Comparison of ENCODE assay signal across 8 cellular contexts in the genomic region with DNA sequence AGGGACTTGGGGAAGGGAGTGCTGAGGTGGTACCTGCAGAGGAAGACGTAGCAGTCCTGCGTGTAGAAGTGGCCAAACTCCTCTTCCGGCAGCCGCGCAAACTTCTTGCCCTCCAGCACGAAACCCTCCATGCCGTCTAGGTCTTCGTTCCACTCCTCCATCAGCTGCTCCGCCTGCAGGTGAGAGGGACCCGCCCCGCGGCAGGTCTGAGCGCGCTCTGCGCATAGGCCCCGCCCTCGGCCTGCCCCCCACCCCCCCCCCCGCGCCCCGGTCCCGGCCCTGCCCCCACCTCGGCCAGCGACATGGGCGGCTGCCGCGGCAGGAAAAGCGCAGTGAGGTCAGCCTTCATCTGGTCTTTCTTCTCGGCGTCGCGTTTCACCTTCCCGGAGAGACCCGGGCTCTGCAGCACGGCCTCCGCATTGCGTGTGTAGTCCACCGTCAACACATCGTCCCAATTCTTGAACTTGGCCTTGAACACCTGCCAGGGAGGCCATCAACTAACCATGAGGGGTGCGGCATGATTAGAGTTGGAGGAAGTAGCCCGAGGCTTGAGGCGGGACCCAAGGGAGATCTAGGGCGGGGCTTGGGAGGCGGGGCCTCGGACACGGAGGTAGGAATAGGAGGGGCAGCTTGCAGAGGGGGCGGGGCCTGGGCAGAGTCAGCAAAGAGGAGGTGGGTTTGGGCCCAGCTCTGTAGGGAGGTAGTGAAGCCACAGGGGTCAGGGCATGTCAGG. TPM values are rescaled to one million over a fixed set of nuclear protein-coding genes. Genes with fewer than 3 reads are reported as not detected.
A peak's percentile ranks its signal among the peaks of the same experiment; 100 is the strongest.
DNase-seq lines count a peak whose midpoint lies in the region; ATAC-seq and TF ChIP-seq lines count a peak whose summit lies in the region.

No MANE protein-coding gene starts in this region.

- H3K4me3 ChIP-seq in HUES64 (ENCODE audit: low read length) (peak overlapping the region; percentile 65), ovary (no peak overlapping the region)

- peak overlapping the region; percentile 96; the same call in 1 of the 2 replicates for H3K27ac ChIP-seq in HUES64 (ENCODE audit: low read depth, low read length)
- H3K27ac ChIP-seq in ovary: peak overlapping the region in 1 of 2 donors; percentile 51

- H3K9me3 ChIP-seq in HUES64 (ENCODE audit: insufficient read depth, low read depth, low read length) (no peaks in the 10 kb centered on the region), ovary (no peaks in the 10 kb centered on the region)

- TF ChIP-seq POLR2A in ovary (IDR thresholded peaks at IDR 0.05): no peak

- intact Hi-C loops in ovary (cut with DNase I): loop anchor here in 1 of 4 donors (5.0 kb wide), 1 partner anchor 1930 kb away; no protein-coding TSS in a partner anchor
- intact Hi-C loops in posterior vena cava (cut with DNase I): loop anchor here in 1 of 2 donors (10.0 kb wide), 1 partner anchor 78 kb away; no protein-coding TSS in a partner anchor

- peaks cover 2% of the 10 kb centered on the region for H3K4me1 Mint-ChIP-seq in T-helper 2 cell treated with Interferon-gamma antibody and Interleukin-4, amounts not matched to agents 5 μg/mL and 100 μg/mL, for 36 hours (ENCODE audit: low read depth)

- H3K4me3 Mint-ChIP-seq in T-helper 2 cell treated with Interferon-gamma antibody and Interleukin-4, amounts not matched to agents 5 μg/mL and 100 μg/mL, for 36 hours: no peak overlapping the region

- 11% methylated on average over 36 of the region's 46 CpGs for WGBS in HUES64
- 15 to 22% (median 20%) methylated on average over 37 to 46 of the region's 46 CpGs for WGBS in ovary, 3 donors

- H3K9ac ChIP-seq in HUES64 (ENCODE audit: low read depth, low read length): peak overlapping the region; percentile 80

- H3K9me3 Mint-ChIP-seq in T-helper 2 cell treated with Interferon-gamma antibody and Interleukin-4, amounts not matched to agents 5 μg/mL and 100 μg/mL, for 36 hours: no peaks in the 10 kb centered on the region

- H3K36me3 ChIP-seq in HUES64 (ENCODE audit: insufficient read depth, low read length) (peaks cover 74% of the 10 kb centered on the region), ovary (no peaks in the 10 kb centered on the region)

- H3K27me3 ChIP-seq in HUES64 (ENCODE audit: insufficient read depth, low read length) (no peaks in the 10 kb centered on the region), ovary (no peaks in the 10 kb centered on the region)

- DNase-seq in COR-L47 (lab: John Stamatoyannopoulos, UW) (peak; percentile 67), fibroblast of gingiva (ENCODE audit: low read depth) (peak; percentile 17), ovary (peak; percentile 90 to 93 (median 90)), posterior vena cava (ENCODE audit: low spot score) (no peak)
- no peak for DNase-seq in T-helper 2 cell treated with Interferon-gamma antibody and Interleukin-4, amounts not matched to agents 5 μg/mL and 100 μg/mL, for 36 hours (ENCODE audit: low spot score)

- H3K27me3 Mint-ChIP-seq in T-helper 2 cell treated with Interferon-gamma antibody and Interleukin-4, amounts not matched to agents 5 μg/mL and 100 μg/mL, for 36 hours (ENCODE audit: low read depth): no peaks in the 10 kb centered on the region

- H3K4me1 ChIP-seq in HUES64 (ENCODE audit: insufficient read depth, low read length): 0 out of 2 replicates have a peak, but pooled peaks cover 5% of the 10 kb centered on the region
- H3K4me1 ChIP-seq in ovary (ENCODE audit: insufficient read depth): peaks cover 2% of the 10 kb centered on the region

- ATAC-seq in HG03439 (IDR thresholded peaks at IDR 0.05; ENCODE audit: unreplicated experiment): no peak
- no peak for ATAC-seq in GM18858 (IDR thresholded peaks at IDR 0.05; ENCODE audit: unreplicated experiment)

- no peak for TF ChIP-seq EP300 in ovary (IDR thresholded peaks at IDR 0.05)

- peak overlapping the region; percentile 19 for H3K27ac Mint-ChIP-seq in T-helper 2 cell treated with Interferon-gamma antibody and Interleukin-4, amounts not matched to agents 5 μg/mL and 100 μg/mL, for 36 hours

- TF ChIP-seq CTCF in ovary (IDR thresholded peaks at IDR 0.05): no peak

- H3K36me3 Mint-ChIP-seq in T-helper 2 cell treated with Interferon-gamma antibody and Interleukin-4, amounts not matched to agents 5 μg/mL and 100 μg/mL, for 36 hours (ENCODE audit: low read depth): peaks cover 37% of the 10 kb centered on the region

RNA-seq across cellular contexts. Expression of a gene that starts 11.5 kb away (rescaled TPM):
- polyA plus RNA-seq in HUES64 (2013, experiment 1 of 2): 136 TPM
- polyA plus RNA-seq in HUES64 (2013, experiment 2 of 2): 148 TPM
- 100 to 1,000 TPM; 127 to 245 (median 178) TPM for total RNA-seq in ovary
- 100 to 1,000 TPM; 132 to 152 TPM for polyA plus RNA-seq in ovary
- 100 to 1,000 TPM; 275 to 418 TPM for total RNA-seq in posterior vena cava

RNA-seq across cellular contexts. Expression of a gene that starts 13.4 kb away (rescaled TPM):
- polyA plus RNA-seq in HUES64 (2013, experiment 1 of 2): 6.5 TPM
- 6.0 TPM for polyA plus RNA-seq in HUES64 (2013, experiment 2 of 2)
- total RNA-seq in ovary (10 to 100 TPM; 15.1 to 36.1 (median 23.2) TPM), posterior vena cava (10 to 100 TPM in 1 of 2 donors, 1 to 10 TPM in 1; 7.7 to 11.3 TPM)
- polyA plus RNA-seq in ovary: 10 to 100 TPM in 1 of 2 donors, 1 to 10 TPM in 1; 4.0 to 21.9 TPM

RNA-seq across cellular contexts. Expression of a gene that starts 21.6 kb away (rescaled TPM):
- 52.6 TPM for polyA plus RNA-seq in HUES64 (2013, experiment 1 of 2)
- 52.4 TPM for polyA plus RNA-seq in HUES64 (2013, experiment 2 of 2)
- total RNA-seq in ovary: 10 to 100 TPM; 19.0 to 28.0 (median 23.3) TPM
- 10 to 100 TPM in 1 of 2 donors, 1 to 10 TPM in 1; 2.5 to 16.4 TPM for polyA plus RNA-seq in ovary
- 10 to 100 TPM; 13.9 to 16.2 TPM for total RNA-seq in posterior vena cava

Comparison
In these comparisons a context has a peak if more than half of its experiments do, and no peak if none do; other contexts are left out.
1. DNase-seq: peak in COR-L47 (single experiment), fibroblast of gingiva (single experiment) and ovary (5 of 5); none in T-helper 2 cell treated with Interferon-gamma antibody and Interleukin-4, amounts not matched to agents 5 μg/mL and 100 μg/mL, for 36 hours (single experiment) and posterior vena cava (single experiment).